ENCODE assay signal across 34 cellular contexts in genomic region chr14:99691111-99691885, GRCh38. TPM values are rescaled to one million over a fixed set of nuclear protein-coding genes. Genes with fewer than 3 reads are reported as not detected.
"Had no signal": no experiment of that assay in that cellular context is flagged by ENCODE, and none has a peak within 500 bp of the region (broad histone marks: within the 10 kb centered on the region; RNA-seq: fewer than 3 reads in every experiment).

No MANE protein-coding gene starts in this region.

- H3K4me1 ChIP-seq: colonic mucosa, lower lobe of right lung, pancreas, psoas muscle, upper lobe of left lung had no signal

- H3K9me3 Mint-ChIP-seq: effector memory CD8-positive, alpha-beta T cell; stimulated activated memory B cell treated with anti-CD40 and anti-IgM and Interleukin-4, amounts not matched to agents 10 μg/mL and 1 μg/mL and 100 μg/mL, for 72 hours; stimulated activated naive CD8-positive, alpha-beta T cell treated with anti-CD3 and anti-CD28 coated beads, Interleukin-15, amount 100 ng/mL, for 72 hours had no signal

- H3K4me3 ChIP-seq: colonic mucosa, dorsolateral prefrontal cortex, lower lobe of right lung, pancreas, psoas muscle, smooth muscle cell, upper lobe of left lung had no signal

- ATAC-seq: activated CD4-positive, CD25-positive, alpha-beta regulatory T cell treated with anti-CD3 and anti-CD28 coated beads, Interleukin-2, amount 50 U/mL, for 24 hours; effector memory CD8-positive, alpha-beta T cell; esophagus mucosa; left lobe of liver; lower lobe of right lung; pancreas; psoas muscle; stimulated activated memory B cell treated with anti-CD40 and anti-IgM and Interleukin-4, amounts not matched to agents 10 μg/mL and 1 μg/mL and 100 μg/mL, for 72 hours; stimulated activated naive CD8-positive, alpha-beta T cell treated with anti-CD3 and anti-CD28 coated beads, Interleukin-15, amount 100 ng/mL, for 72 hours had no signal

- DNase-seq: activated CD4-positive, alpha-beta T cell treated with anti-CD3 and anti-CD28 coated beads for 48 hours; activated CD4-positive, alpha-beta T cell treated with anti-CD3 and anti-CD28 coated beads, Interleukin-2, amount 50 U/mL, for 48 hours; activated effector memory CD4-positive, alpha-beta T cell treated with Interleukin-2 at 50 U/mL for 16 hours; activated naive CD4-positive, alpha-beta T cell treated with Interleukin-2 at 50 U/mL for 16 hours; anterior cingulate cortex; cerebellar nuclear complex; colonic mucosa; effector memory CD8-positive, alpha-beta T cell; foreskin fibroblast; hippocampal formation; immature natural killer cell; lower lobe of right lung; mesenchymal stem cell; pancreas; psoas muscle; stimulated activated CD4-positive, alpha-beta T cell treated with anti-CD3 and anti-CD28 coated beads, Interleukin-1b, Interleukin-23, amount 100 ng/mL, for 48 hours; stimulated activated CD4-positive, alpha-beta T cell treated with anti-CD3 and anti-CD28 coated beads, Interleukin-4, amount 100 ng/mL, for 4 hours; stimulated activated CD8-positive, alpha-beta memory T cell treated with anti-CD3 and anti-CD28 coated beads, Interleukin-4, amount 100 ng/mL, for 48 hours; stimulated activated naive CD8-positive, alpha-beta T cell treated with anti-CD3 and anti-CD28 coated beads, Interleukin-15, amount 100 ng/mL, for 72 hours; substantia nigra; T1000; upper lobe of left lung; WERI-Rb-1 had no signal

- H3K4me1 Mint-ChIP-seq: immature natural killer cell, nephron had no signal

- H3K36me3 Mint-ChIP-seq: activated naive CD8-positive, alpha-beta T cell; immature natural killer cell; stimulated activated memory B cell treated with anti-CD40 and anti-IgM and Interleukin-4, amounts not matched to agents 10 μg/mL and 1 μg/mL and 100 μg/mL, for 72 hours had no signal

- H3K4me2 ChIP-seq: smooth muscle cell had no signal

- H3K27me3 ChIP-seq: colonic mucosa, dorsolateral prefrontal cortex, pancreas, upper lobe of left lung had no signal

- H3K27ac ChIP-seq: colonic mucosa, dorsolateral prefrontal cortex, lower lobe of right lung, pancreas, psoas muscle, upper lobe of left lung, WERI-Rb-1 had no signal

- H3K27ac Mint-ChIP-seq: activated naive CD8-positive, alpha-beta T cell; effector memory CD8-positive, alpha-beta T cell; immature natural killer cell; nephron; stimulated activated memory B cell treated with anti-CD40 and anti-IgM and Interleukin-4, amounts not matched to agents 10 μg/mL and 1 μg/mL and 100 μg/mL, for 72 hours; stimulated activated naive CD8-positive, alpha-beta T cell treated with anti-CD3 and anti-CD28 coated beads, Interleukin-15, amount 100 ng/mL, for 72 hours had no signal

- H3K36me3 ChIP-seq: colonic mucosa, lower lobe of right lung, pancreas, upper lobe of left lung, WERI-Rb-1 had no signal

- H3K9me3 ChIP-seq: colonic mucosa, lower lobe of right lung, pancreas, psoas muscle, upper lobe of left lung had no signal

- H3K4me3 Mint-ChIP-seq: activated naive CD8-positive, alpha-beta T cell; effector memory CD8-positive, alpha-beta T cell; immature natural killer cell; nephron; stimulated activated memory B cell treated with anti-CD40 and anti-IgM and Interleukin-4, amounts not matched to agents 10 μg/mL and 1 μg/mL and 100 μg/mL, for 72 hours; stimulated activated naive CD8-positive, alpha-beta T cell treated with anti-CD3 and anti-CD28 coated beads, Interleukin-15, amount 100 ng/mL, for 72 hours had no signal

RNA-seq across cellular contexts. Expression of gene CYP46A1, which starts 7.2 kb away (rescaled TPM):
- total RNA-seq: esophagus mucosa; kidney epithelial cell; T-helper 1 cell treated with Interleukin-12 subunit alpha and Interleukin-12 subunit beta and Interleukin-4 antibody, amounts not matched to agents 30 ng/mL and 1 ng/mL, for 36 hours had no signal
- polyA plus RNA-seq: immature natural killer cell had no signal

RNA-seq across cellular contexts. Expression of gene HHIPL1, which starts 46.4 kb away (rescaled TPM):
- total RNA-seq: mononuclear cell had no signal
- polyA plus RNA-seq: immature natural killer cell had no signal
